8 cellular contexts compared by ENCODE assay signal in genomic region chr3:149487598-149488197, GRCh38. TPM values are rescaled to one million over a fixed set of nuclear protein-coding genes. Genes with fewer than 3 reads are reported as not detected.
A peak's percentile ranks its signal among the peaks of the same experiment; 100 is the strongest.
DNase-seq lines count a peak whose midpoint lies in the region; ATAC-seq, FAIRE-seq and TF ChIP-seq lines count a peak whose summit lies in the region.

No MANE protein-coding gene starts in this region.

- TF ChIP-seq EP300 in transverse colon (IDR thresholded peaks at IDR 0.05; ENCODE audit: low read depth): no peak

- POLR2A ChIA-PET in HEK293T (lab: Yijun Ruan, JAX): no interaction called here
- POLR2A ChIA-PET in endothelial cell of umbilical vein (lab: Charles Lee): interaction anchor here (1.7 kb wide), 1 partner anchor 117 kb away, joined by 5 read pairs; no protein-coding TSS in a partner anchor

- DNase-seq in activated CD4-positive, CD25-positive, alpha-beta regulatory T cell treated with anti-CD3 and anti-CD28 coated beads, Interleukin-2, amount 50 U/mL, for 72 hours: peak; percentile 41
- DNase-seq in HEK293T (ENCODE audit: extremely low spot score) (peak; percentile 43), Peyer's patch (peak in 1 of 3 donors; percentile 59), endothelial cell of umbilical vein (ENCODE audit: low read depth, low spot score) (no peak), transverse colon (peak; percentile 15), NCI-H187 (lab: John Stamatoyannopoulos, UW) (no peak)

- H2AFZ ChIP-seq in endothelial cell of umbilical vein (ENCODE audit: low read depth, low read length): no peak overlapping the region

- WGBS in transverse colon (ENCODE audit: low coverage in 1 of 2), 2 donors: 69 to 82% methylated on average over 2 to 6 of the region's 6 CpGs

- no peak overlapping the region for H3K4me2 ChIP-seq in endothelial cell of umbilical vein (ENCODE audit: insufficient read depth, low read length)

- H3K4me1 ChIP-seq in Peyer's patch (no peaks in the 10 kb centered on the region), endothelial cell of umbilical vein (ENCODE audit: control insufficient read depth, extremely low read depth, insufficient read depth, low read length) (peaks cover 3% of the 10 kb centered on the region), transverse colon (no peaks in the 10 kb centered on the region)

- no peak for FAIRE-seq in endothelial cell of umbilical vein (lab: Jason Lieb, UNC)

- no peak for ATAC-seq in activated CD4-positive, CD25-positive, alpha-beta regulatory T cell treated with anti-CD3 and anti-CD28 coated beads, Interleukin-2, amount 50 U/mL, for 24 hours
- no peak for ATAC-seq in GM18520 (IDR thresholded peaks at IDR 0.05; ENCODE audit: unreplicated experiment)

- no TSS peak for BruUV-seq in endothelial cell of umbilical vein (replicated peaks; lab: Mats Ljungman, UMichigan)

- H3K9me3 ChIP-seq in Peyer's patch (no peaks in the 10 kb centered on the region), endothelial cell of umbilical vein (replicated peaks; ENCODE audit: control insufficient read depth, insufficient read depth, low read length) (no peaks in the 10 kb centered on the region), transverse colon (no peaks in the 10 kb centered on the region)

- in situ Hi-C loops in transverse colon (cut with MboI; ENCODE audit: low pct_ligation_motif_present in 1 of 4, low pct_unique_long_range_greater_than_20kb in 1 of 4, low sequenced_read_pairs in 3 of 4): loop anchor here (10.0 to 25.0 kb wide), 3 partner anchors 133 to 525 kb away; no protein-coding TSS in a partner anchor

- no peaks in the 10 kb centered on the region for H3K79me2 ChIP-seq in endothelial cell of umbilical vein (ENCODE audit: control insufficient read depth, insufficient read depth, low read length)

- H3K36me3 ChIP-seq in Peyer's patch: no peaks in the 10 kb centered on the region
- no peaks in the 10 kb centered on the region for H3K36me3 ChIP-seq in endothelial cell of umbilical vein (ENCODE audit: control insufficient read depth in 2 of 2, extremely low read depth in 1 of 2, insufficient read depth in 2 of 2, low read length in 2 of 2)
- H3K36me3 ChIP-seq in transverse colon: no peaks in the 10 kb centered on the region

- no peaks in the 10 kb centered on the region for H4K20me1 ChIP-seq in endothelial cell of umbilical vein (replicated peaks; ENCODE audit: control insufficient read depth, extremely low read depth, insufficient read depth, low read length)

- H3K4me3 ChIP-seq in Peyer's patch (no peak overlapping the region), endothelial cell of umbilical vein (replicated peaks in 1 of 3; ENCODE audit: insufficient read depth in 1 of 3, low read depth in 1 of 3, low read length in 3 of 3) (no peak overlapping the region), transverse colon (no peak overlapping the region)

- H3K27me3 ChIP-seq in Peyer's patch (no peaks in the 10 kb centered on the region), endothelial cell of umbilical vein (ENCODE audit: control insufficient read depth in 2 of 2, insufficient read depth in 2 of 2, low read length in 2 of 2) (no peaks in the 10 kb centered on the region), transverse colon (no peaks in the 10 kb centered on the region)

- no peaks in the 10 kb centered on the region for H3K9me1 ChIP-seq in endothelial cell of umbilical vein (replicated peaks; ENCODE audit: control insufficient read depth, extremely low read depth, insufficient read depth, low read length)

- TF ChIP-seq POLR2A in Peyer's patch (IDR thresholded peaks at IDR 0.05) (no peak), endothelial cell of umbilical vein (IDR thresholded peaks at IDR 0.05; ENCODE audit: low read depth, low read length) (no peak), transverse colon (IDR thresholded peaks at IDR 0.05) (no peak)

- H3K27ac ChIP-seq in Peyer's patch: no peak overlapping the region
- H3K27ac ChIP-seq in endothelial cell of umbilical vein (ENCODE audit: insufficient read depth, low read depth, low read length): no peak overlapping the region
- no peak overlapping the region for H3K27ac ChIP-seq in transverse colon

- H3K9ac ChIP-seq in endothelial cell of umbilical vein (replicated peaks; ENCODE audit: extremely low read depth, insufficient read depth, low read length): no peak overlapping the region

- dilution Hi-C loops in endothelial cell of umbilical vein (cut with MboI; ENCODE audit: extremely low pct_ligation_motif_present, low sequenced_read_pairs): no loop called here

- peak in 5 of 6 experiments; percentile 18 to 45 (median 30) for TF ChIP-seq CTCF in Peyer's patch (IDR thresholded peaks at IDR 0.05)
- TF ChIP-seq CTCF in endothelial cell of umbilical vein (IDR thresholded peaks at IDR 0.05; ENCODE audit: extremely low read depth in 1 of 2, insufficient read depth in 1 of 2, low read depth in 1 of 2, low read length in 2 of 2): peak; percentile 40 to 53
- peak in 2 of 5 experiments; percentile 24 for TF ChIP-seq CTCF in transverse colon (IDR thresholded peaks at IDR 0.05)

- intact Hi-C loops in endothelial cell of umbilical vein (cut with micrococcal nuclease) (loop anchor here (2.0 kb wide), 1 partner anchor 215 kb away; no protein-coding TSS in a partner anchor), transverse colon (cut with DNase I; ENCODE audit: low total_unique reads) (no loop called here)

- CTCF ChIA-PET in HEK293T (lab: Yijun Ruan, JAX): interaction anchor here (0.5 kb wide), 1 partner anchor 96 kb away, joined by 3 read pairs; no protein-coding TSS in a partner anchor
- CTCF ChIA-PET in endothelial cell of umbilical vein (lab: Charles Lee): interaction anchor here (1.1 to 4.5 kb wide), 16 partner anchors 8 to 532 kb away, joined by 3 to 31 read pairs (median 7); partner anchors contain the start of genes HPS3 and TM4SF18

TF ChIP-seq in HEK293T, 16 proteins besides CTCF, POLR2A, EP300 and RAD21 (continues in another document):
- TF ChIP-seq FOXK2 (IDR thresholded peaks at IDR 0.05) (no peak), LEF1 (IDR thresholded peaks at IDR 0.05; ENCODE audit: borderline replicate concordance) (no peak), TARDBP (IDR thresholded peaks at IDR 0.05) (no peak), FOXM1 (IDR thresholded peaks at IDR 0.05; ENCODE audit: borderline replicate concordance) (no peak), ZNF384 (IDR thresholded peaks at IDR 0.05) (no peak), PKNOX1 (IDR thresholded peaks at IDR 0.05) (no peak), BHLHE40 (IDR thresholded peaks at IDR 0.05; ENCODE audit: borderline replicate concordance) (no peak), CTBP1 (IDR thresholded peaks at IDR 0.05; ENCODE audit: borderline replicate concordance) (no peak), NFRKB (IDR thresholded peaks at IDR 0.05) (no peak), HDGF (IDR thresholded peaks at IDR 0.05; ENCODE audit: borderline replicate concordance) (no peak), FOXA1 (IDR thresholded peaks at IDR 0.05) (no peak), ARNT (IDR thresholded peaks at IDR 0.05) (no peak), SP1 (IDR thresholded peaks at IDR 0.05) (no peak), SUZ12 (IDR thresholded peaks at IDR 0.05) (no peak), ELF4 (IDR thresholded peaks at IDR 0.05) (no peak)

TF ChIP-seq in endothelial cell of umbilical vein, 7 proteins besides CTCF, POLR2A, EP300 and RAD21:
- TF ChIP-seq JUN (IDR thresholded peaks at IDR 0.05; ENCODE audit: borderline replicate concordance, insufficient read depth, insufficient read length, low read depth) (no peak), EZH2 (IDR thresholded peaks at IDR 0.05; ENCODE audit: borderline replicate concordance, low read depth, low read length, severe bottlenecking) (no peak), MYC (IDR thresholded peaks at IDR 0.05; ENCODE audit: low read depth, low read length) (no peak), GATA2 (IDR thresholded peaks at IDR 0.05; ENCODE audit: insufficient read depth, insufficient read length, low read depth, low read length) (no peak), POLR2AphosphoS5 (IDR thresholded peaks at IDR 0.05; ENCODE audit: insufficient read depth, low read depth, low read length) (no peak), MAX (IDR thresholded peaks at IDR 0.05; ENCODE audit: insufficient read depth, insufficient read length) (no peak), FOS (IDR thresholded peaks at IDR 0.05; ENCODE audit: borderline replicate concordance, insufficient read depth, low read length) (no peak)

RNA-seq across cellular contexts. Expression of gene TM4SF4, which starts 13.2 kb away (rescaled TPM):
- total RNA-seq in Peyer's patch (100 to 1,000 TPM in 3 of 4 donors, 1 to 10 TPM in 1; 1.7 to 500 (median 217) TPM), endothelial cell of umbilical vein (not detected in 2 replicates), transverse colon (1 to 10 TPM in 1 of 4 donors, under 1 TPM in 1, not detected in 2; 0.95 to 3.1 TPM)
- not detected in 2 replicates for polyA plus RNA-seq in endothelial cell of umbilical vein
- polyA plus RNA-seq in endothelial cell of umbilical vein (2011; cell fraction: cytosol; rRNA removed): not detected in 2 replicates
- polyA plus RNA-seq in endothelial cell of umbilical vein (2011; cell fraction: nucleus; rRNA removed): not detected in 2 replicates
- polyA plus RNA-seq in endothelial cell of umbilical vein (2012): not detected in 2 replicates
- polyA minus RNA-seq in endothelial cell of umbilical vein: not detected in 2 replicates
- polyA minus RNA-seq in endothelial cell of umbilical vein (2011; cell fraction: cytosol; rRNA and poly(A)+ RNA removed): not detected
- not detected in 2 replicates for polyA minus RNA-seq in endothelial cell of umbilical vein (2011; cell fraction: nucleus; rRNA and poly(A)+ RNA removed)

Comparison
In these comparisons a context has a peak if more than half of its experiments do, and no peak if none do; other contexts are left out.
1. DNase-seq: peak in activated CD4-positive, CD25-positive, alpha-beta regulatory T cell treated with anti-CD3 and anti-CD28 coated beads, Interleukin-2, amount 50 U/mL, for 72 hours (single experiment), HEK293T (single experiment) and transverse colon (single experiment); none in endothelial cell of umbilical vein (single experiment) and NCI-H187 (0 of 2).